ENCODE assay signal across 18 cellular contexts in genomic region chr15:56320861-56321260, GRCh38. TPM values are rescaled to one million over a fixed set of nuclear protein-coding genes. Genes with fewer than 3 reads are reported as not detected.
DNase-seq lines count a peak whose midpoint lies in the region; ATAC-seq, FAIRE-seq and TF ChIP-seq lines count a peak whose summit lies in the region.
"Had no signal": no experiment of that assay in that cellular context is flagged by ENCODE, and none has a peak within 500 bp of the region (broad histone marks: within the 10 kb centered on the region; RNA-seq: fewer than 3 reads in every experiment).

No MANE protein-coding gene starts in this region.

- H3K36me3 ChIP-seq in bronchial epithelial cell (ENCODE audit: control insufficient read depth, insufficient read depth, low read length) (no peaks in the 10 kb centered on the region), kidney epithelial cell (ENCODE audit: control insufficient read depth, insufficient read depth, low read length) (no peaks in the 10 kb centered on the region)

- H3K27ac ChIP-seq in RWPE1: no peak overlapping the region

- CTCF ChIA-PET in RWPE1 (lab: Yijun Ruan, JAX): no interaction called here

- POLR2A ChIA-PET in RWPE1 (lab: Yijun Ruan, JAX; ENCODE audit: low non-redundant PET): no interaction called here

- DNase-seq in LHCN-M2 (ENCODE audit: low read depth) (peak; percentile 14), bronchial epithelial cell (ENCODE audit: low read depth) (peak; percentile 11), kidney epithelial cell (ENCODE audit: low read depth) (peak; percentile 9), SIG-M5 treated with dmso at 0.1 percent for 504 hours (lab: John Stamatoyannopoulos, UW; ENCODE audit: unreplicated experiment) (no peak), RWPE1 (ENCODE audit: low spot score) (no peak)
- no peak for DNase-seq in stimulated activated naive CD4-positive, alpha-beta T cell treated with Interleukin-2 at 50 U/mL for 16 hours (lab: John Stamatoyannopoulos, UW)
- DNase-seq: AML-193; DND-41; HCEC 1CT; NCI-H187; NCI-H2107; NCI-H510A; NCI-H748 treated with DMSO at 0.1 percent for 48 hours; NK-92 treated with Interleukin-12 subunit alpha and Interleukin-12 subunit beta, amount 100 ng/mL, for 24 hours; SHP77 treated with DMSO at 0.1 percent for 48 hours had no signal

- H3K27me3 ChIP-seq in bronchial epithelial cell (ENCODE audit: control insufficient read depth, insufficient read depth, low read length) (no peaks in the 10 kb centered on the region), kidney epithelial cell (ENCODE audit: control insufficient read depth, insufficient read depth, low read length) (no peaks in the 10 kb centered on the region)

- no peak for TF ChIP-seq CTCF in bronchial epithelial cell (IDR thresholded peaks at IDR 0.05; ENCODE audit: insufficient read depth, low read length, severe bottlenecking)
- no peak for TF ChIP-seq CTCF in kidney epithelial cell (IDR thresholded peaks at IDR 0.05; ENCODE audit: insufficient read depth, low read length, poor library complexity, severe bottlenecking)
- TF ChIP-seq CTCF in RWPE1 (conservative IDR thresholded peaks at IDR 0.05; ENCODE audit: low read depth): no peak

- FAIRE-seq in bronchial epithelial cell (lab: Jason Lieb, UNC): no peak
- FAIRE-seq: G401.6 had no signal

- no peak for ATAC-seq in GM19463 (IDR thresholded peaks at IDR 0.05; ENCODE audit: unreplicated experiment)
- ATAC-seq: SK-N-SH treated with all-trans-retinoic acid at 6 μM for 48 hours had no signal

- H3K4me3 ChIP-seq in bronchial epithelial cell (ENCODE audit: low read depth, low read length) (no peak overlapping the region), kidney epithelial cell (ENCODE audit: low read depth, low read length) (no peak overlapping the region)

RNA-seq across cellular contexts. Expression of gene TEX9, which starts 44.4 kb away (rescaled TPM):
- total RNA-seq in LHCN-M2 (2014; rRNA removed) (4.4 and 4.8 TPM in 2 replicates), bronchial epithelial cell (2.6 and 3.6 TPM in 2 replicates), kidney epithelial cell (5.2 and 8.8 TPM in 2 replicates)
- polyA plus RNA-seq in LHCN-M2 (2012): 1.3 TPM

Comparison
In these comparisons a context has a peak if more than half of its experiments do, and no peak if none do; other contexts are left out.
1. DNase-seq: peak in LHCN-M2 (single experiment), bronchial epithelial cell (single experiment) and kidney epithelial cell (single experiment); none in SIG-M5 treated with dmso at 0.1 percent for 504 hours (single experiment), stimulated activated naive CD4-positive, alpha-beta T cell treated with Interleukin-2 at 50 U/mL for 16 hours (single experiment) and RWPE1 (single experiment).